Comparison of ENCODE assay signal across 13 cellular contexts in genomic region chr15:41824062-41824745, GRCh38.
"Had no signal": no experiment of that assay in that cellular context is flagged by ENCODE, and none has a peak within 500 bp of the region (broad histone marks: within the 10 kb centered on the region; RNA-seq: fewer than 3 reads in every experiment).

No MANE protein-coding gene starts in this region.

- H3K36me3 Mint-ChIP-seq: type B pancreatic cell had no signal

- H3K9me3 Mint-ChIP-seq: immature natural killer cell; naive thymus-derived CD4-positive, alpha-beta T cell; type B pancreatic cell had no signal

- H3K4me3 ChIP-seq: ovary, right atrium auricular region had no signal

- ATAC-seq: foreskin keratinocyte; left colon; naive thymus-derived CD4-positive, alpha-beta T cell had no signal

- H3K4me3 Mint-ChIP-seq: naive thymus-derived CD4-positive, alpha-beta T cell; type B pancreatic cell had no signal

- H3K27ac Mint-ChIP-seq: immature natural killer cell, type B pancreatic cell had no signal

- H3K27me3 ChIP-seq: foreskin keratinocyte, ovary, right atrium auricular region had no signal

- H3K9me3 ChIP-seq: ovary, right atrium auricular region had no signal

- H3K27ac ChIP-seq: foreskin keratinocyte, ovary, right atrium auricular region had no signal

- DNase-seq: dermis blood vessel endothelial cell; erythroblast; foreskin keratinocyte; immature natural killer cell; left colon; mammary epithelial cell; naive thymus-derived CD4-positive, alpha-beta T cell; ovary; small intestine; stimulated activated CD4-positive, alpha-beta T cell treated with anti-CD3 and anti-CD28 coated beads, Interleukin-12 subunit alpha, Interleukin-12 subunit beta, amount 100 ng/mL, for 4 hours; stimulated activated naive CD4-positive, alpha-beta T cell treated with Interleukin-2 at 50 U/mL for 16 hours had no signal

- H3K27me3 Mint-ChIP-seq: type B pancreatic cell had no signal
